ENCODE assay signal across 29 cellular contexts in the genomic region with DNA sequence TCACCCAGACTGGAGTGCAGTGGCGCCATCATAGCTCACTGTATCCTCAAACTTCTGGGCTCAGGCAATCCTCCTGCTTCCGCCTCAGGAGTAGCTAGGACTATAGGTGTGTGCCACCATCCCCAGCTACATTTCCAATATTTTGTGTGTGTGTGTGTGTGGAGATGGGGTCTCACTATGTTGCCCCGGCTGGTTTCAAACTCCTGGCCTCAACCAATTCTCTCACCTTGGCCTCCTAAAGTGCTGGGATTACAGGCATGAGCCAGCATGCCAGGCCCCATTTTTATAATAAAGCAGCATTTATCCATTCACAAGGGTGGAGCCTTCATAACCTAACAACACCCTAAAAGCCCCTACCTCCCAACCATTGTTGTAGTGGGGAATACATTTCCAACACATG.
"Had no signal": no experiment of that assay in that cellular context is flagged by ENCODE, and none has a peak within 500 bp of the region (broad histone marks: within the 10 kb centered on the region; RNA-seq: fewer than 3 reads in every experiment).

No MANE protein-coding gene starts in this region.

- H3K27ac ChIP-seq: stomach, suprapubic skin, testis, thoracic aorta, thyroid gland, tibial artery, tibial nerve, transverse colon, upper lobe of left lung, upper lobe of right lung, uterus, vagina had no signal

- H3K36me3 ChIP-seq: stomach, suprapubic skin, thoracic aorta, thyroid gland, tibial artery, tibial nerve, transverse colon, upper lobe of left lung, upper lobe of right lung, uterus, vagina had no signal

- H3K4me1 ChIP-seq: suprapubic skin, testis, thyroid gland, tibial artery, tibial nerve, transverse colon, upper lobe of left lung, upper lobe of right lung, uterus, vagina had no signal

- H3K27ac Mint-ChIP-seq: stimulated activated effector memory CD8-positive, alpha-beta T cell treated with anti-CD3 and anti-CD28 coated beads, Interleukin-12 subunit alpha, Interleukin-12 subunit beta, amount 100 ng/mL, for 72 hours; stimulated activated memory B cell treated with anti-CD40 and anti-IgM and Interleukin-4, amounts not matched to agents 10 μg/mL and 1 μg/mL and 100 μg/mL, for 72 hours; stimulated activated naive B cell treated with anti-CD40 and anti-IgM and Interleukin-4, amounts not matched to agents 10 μg/mL and 1 μg/mL and 100 μg/mL, for 72 hours; stimulated activated naive CD8-positive, alpha-beta T cell treated with anti-CD3 and anti-CD28 coated beads, Interleukin-15, amount 100 ng/mL, for 72 hours; stimulated activated naive CD8-positive, alpha-beta T cell treated with anti-CD3 and anti-CD28 coated beads, Interleukin-15, Interleukin-2, amounts not matched to agents 100 ng/mL and 50 ng/mL, for 24 hours; type B pancreatic cell had no signal

- H3K27me3 ChIP-seq: stomach, suprapubic skin, testis, thyroid gland, tibial artery, tibial nerve, upper lobe of left lung, upper lobe of right lung, uterus, vagina had no signal

- H3K9me3 Mint-ChIP-seq: stimulated activated effector memory CD8-positive, alpha-beta T cell treated with anti-CD3 and anti-CD28 coated beads, Interleukin-12 subunit alpha, Interleukin-12 subunit beta, amount 100 ng/mL, for 72 hours; stimulated activated naive B cell treated with anti-CD40 and anti-IgM and Interleukin-4, amounts not matched to agents 10 μg/mL and 1 μg/mL and 100 μg/mL, for 72 hours; stimulated activated naive CD8-positive, alpha-beta T cell treated with anti-CD3 and anti-CD28 coated beads, Interleukin-15, amount 100 ng/mL, for 72 hours; stimulated activated naive CD8-positive, alpha-beta T cell treated with anti-CD3 and anti-CD28 coated beads, Interleukin-15, Interleukin-2, amounts not matched to agents 100 ng/mL and 50 ng/mL, for 24 hours; type B pancreatic cell had no signal

- ATAC-seq: stimulated activated memory B cell treated with anti-CD40 and anti-IgM and Interleukin-4, amounts not matched to agents 10 μg/mL and 1 μg/mL and 100 μg/mL, for 72 hours; stimulated activated naive CD8-positive, alpha-beta T cell treated with anti-CD3 and anti-CD28 coated beads, Interleukin-15, amount 100 ng/mL, for 72 hours; stimulated activated naive CD8-positive, alpha-beta T cell treated with anti-CD3 and anti-CD28 coated beads, Interleukin-15, Interleukin-2, amounts not matched to agents 100 U/mL and 50 U/mL, for 24 hours; upper lobe of right lung had no signal

- H3K4me1 Mint-ChIP-seq: stimulated activated memory B cell treated with anti-CD40 and anti-IgM and Interleukin-4, amounts not matched to agents 10 μg/mL and 1 μg/mL and 100 μg/mL, for 72 hours; stimulated activated naive CD8-positive, alpha-beta T cell treated with anti-CD3 and anti-CD28 coated beads, Interleukin-15, amount 100 ng/mL, for 72 hours had no signal

- H3K4me3 Mint-ChIP-seq: stimulated activated effector memory CD8-positive, alpha-beta T cell treated with anti-CD3 and anti-CD28 coated beads, Interleukin-12 subunit alpha, Interleukin-12 subunit beta, amount 100 ng/mL, for 72 hours; stimulated activated memory B cell treated with anti-CD40 and anti-IgM and Interleukin-4, amounts not matched to agents 10 μg/mL and 1 μg/mL and 100 μg/mL, for 72 hours; stimulated activated naive B cell treated with anti-CD40 and anti-IgM and Interleukin-4, amounts not matched to agents 10 μg/mL and 1 μg/mL and 100 μg/mL, for 72 hours; stimulated activated naive CD8-positive, alpha-beta T cell treated with anti-CD3 and anti-CD28 coated beads, Interleukin-15, amount 100 ng/mL, for 72 hours; stimulated activated naive CD8-positive, alpha-beta T cell treated with anti-CD3 and anti-CD28 coated beads, Interleukin-15, Interleukin-2, amounts not matched to agents 100 ng/mL and 50 ng/mL, for 24 hours; type B pancreatic cell had no signal

- H3K9me3 ChIP-seq: stomach, suprapubic skin, testis, thoracic aorta, thyroid gland, tibial artery, tibial nerve, transverse colon, upper lobe of left lung, upper lobe of right lung, uterus, vagina had no signal

- DNase-seq: stimulated activated CD4-positive, alpha-beta T cell treated with anti-CD3 and anti-CD28 coated beads, Interleukin-2, amount 100 ng/mL, for 48 hours; stimulated activated CD4-positive, alpha-beta T cell treated with anti-CD3 and anti-CD28 coated beads, Interleukin-4, amount 100 ng/mL, for 1 hour; stimulated activated CD4-positive, alpha-beta T cell treated with anti-CD3 and anti-CD28 coated beads, Interleukin-4, amount 100 ng/mL, for 24 hours; stimulated activated CD4-positive, alpha-beta T cell treated with anti-CD3 and anti-CD28 coated beads, Interleukin-4, amount 100 ng/mL, for 4 hours; stimulated activated CD8-positive, alpha-beta memory T cell treated with anti-CD3 and anti-CD28 coated beads, Interleukin-4, amount 100 ng/mL, for 48 hours; stimulated activated naive B cell treated with anti-CD40 and anti-IgM and Interleukin-4, amounts not matched to agents 10 μg/mL and 1 μg/mL and 100 μg/mL, for 72 hours; stimulated activated naive CD4-positive, alpha-beta T cell; stimulated activated naive CD4-positive, alpha-beta T cell treated with Interleukin-2 at 50 U/mL for 16 hours; stimulated activated naive CD8-positive, alpha-beta T cell treated with anti-CD3 and anti-CD28 coated beads, Interleukin-15, amount 100 ng/mL, for 72 hours; stimulated activated naive CD8-positive, alpha-beta T cell treated with anti-CD3 and anti-CD28 coated beads, Interleukin-15, Interleukin-2, amounts not matched to agents 100 U/mL and 50 U/mL, for 24 hours; stomach; substantia nigra; testis; thyroid gland; tibial artery; transverse colon; trophoblast cell; upper lobe of left lung; upper lobe of right lung; uterus had no signal

- H3K36me3 Mint-ChIP-seq: stimulated activated effector memory CD8-positive, alpha-beta T cell treated with anti-CD3 and anti-CD28 coated beads, Interleukin-12 subunit alpha, Interleukin-12 subunit beta, amount 100 ng/mL, for 72 hours; stimulated activated memory B cell treated with anti-CD40 and anti-IgM and Interleukin-4, amounts not matched to agents 10 μg/mL and 1 μg/mL and 100 μg/mL, for 72 hours; stimulated activated naive B cell treated with anti-CD40 and anti-IgM and Interleukin-4, amounts not matched to agents 10 μg/mL and 1 μg/mL and 100 μg/mL, for 72 hours; type B pancreatic cell had no signal

- H3K4me3 ChIP-seq: stomach, suprapubic skin, testis, thoracic aorta, thyroid gland, tibial artery, tibial nerve, transverse colon, upper lobe of left lung, upper lobe of right lung, uterus, vagina had no signal

- H3K27me3 Mint-ChIP-seq: stimulated activated naive CD8-positive, alpha-beta T cell treated with anti-CD3 and anti-CD28 coated beads, Interleukin-15, Interleukin-2, amounts not matched to agents 100 ng/mL and 50 ng/mL, for 24 hours; type B pancreatic cell had no signal

- FAIRE-seq: urothelium cell line had no signal
